Comparison of ENCODE assay signal across 11 cellular contexts in genomic region chr17:77474292-77474988, GRCh38.
DNase-seq lines count a peak whose midpoint lies in the region; ATAC-seq, FAIRE-seq and TF ChIP-seq lines count a peak whose summit lies in the region.
"Had no signal": no experiment of that assay in that cellular context is flagged by ENCODE, and none has a peak within 500 bp of the region (broad histone marks: within the 10 kb centered on the region; RNA-seq: fewer than 3 reads in every experiment).

No MANE protein-coding gene starts in this region.

- H4K8ac ChIP-seq in mesendoderm (ENCODE audit: low read depth, low read length), result no peak overlapping the region

- H3K27me3 ChIP-seq in HUES48 (ENCODE audit: control insufficient read depth, insufficient read depth, low read length) (no peaks in the 10 kb centered on the region), astrocyte (ENCODE audit: insufficient read depth, low read length) (no peaks in the 10 kb centered on the region), mesendoderm (ENCODE audit: insufficient read depth, low read length, poor library complexity) (no peaks in the 10 kb centered on the region)

- H3K4me2 ChIP-seq in astrocyte (ENCODE audit: low read length) (peak overlapping the region; percentile 82), mesendoderm (ENCODE audit: low read length) (no peak overlapping the region)

- peaks cover 97% of the 10 kb centered on the region for H4K20me1 ChIP-seq in astrocyte (ENCODE audit: insufficient read depth, low read length)

- H3K27ac ChIP-seq in HUES48 (ENCODE audit: low read depth, low read length) (peak overlapping the region; percentile 65), astrocyte (ENCODE audit: low read depth, low read length) (peak overlapping the region; percentile 75), mesendoderm (ENCODE audit: low read depth, low read length) (no peak overlapping the region)

- no peak overlapping the region for H2AK5ac ChIP-seq in mesendoderm (ENCODE audit: low read length)

- H3K4me3 ChIP-seq in AG10803 (ENCODE audit: low read length) (no peak overlapping the region), HUES48 (ENCODE audit: low read depth, low read length) (no peak overlapping the region), astrocyte (ENCODE audit: insufficient read depth, low read depth, low read length) (no peak overlapping the region), mesendoderm (ENCODE audit: low read length) (no peak overlapping the region)
- H3K4me3 ChIP-seq: skin epidermis had no signal

- H3K79me2 ChIP-seq in astrocyte (ENCODE audit: insufficient read depth, low read length), result peaks cover 88% of the 10 kb centered on the region
- peaks cover 68% of the 10 kb centered on the region for H3K79me2 ChIP-seq in mesendoderm (ENCODE audit: control insufficient read depth, insufficient read depth, low read length)

- no peak for ATAC-seq in HG02840 (IDR thresholded peaks at IDR 0.05; ENCODE audit: low FRiP score, unreplicated experiment)

- no peak overlapping the region for H3K27ac Mint-ChIP-seq in astrocyte (ENCODE audit: unreplicated experiment)

- no peak overlapping the region for H4K5ac ChIP-seq in mesendoderm (ENCODE audit: low read length)

- H3K27me3 Mint-ChIP-seq in astrocyte (ENCODE audit: low read depth, unreplicated experiment), result no peaks in the 10 kb centered on the region

- FAIRE-seq in astrocyte (lab: Jason Lieb, UNC), result no peak

- no peak overlapping the region for H3K23ac ChIP-seq in mesendoderm (ENCODE audit: low read length)

- H3K4me3 Mint-ChIP-seq in astrocyte (ENCODE audit: unreplicated experiment), result no peak overlapping the region

- H3K36me3 Mint-ChIP-seq in astrocyte (ENCODE audit: low read depth, unreplicated experiment), result peaks cover 7% of the 10 kb centered on the region

- WGBS in mesendoderm (ENCODE audit: extremely low coverage, insufficient coverage, low lambda C conversion rate), result no CpG with 5 or more reads among the region's 12 CpGs

- H3K9me3 ChIP-seq in HUES48 (ENCODE audit: control insufficient read depth, insufficient read depth, low read length) (no peaks in the 10 kb centered on the region), astrocyte (ENCODE audit: insufficient read depth, low read depth, low read length) (no peaks in the 10 kb centered on the region)

- H2BK15ac ChIP-seq in mesendoderm (replicated peaks; ENCODE audit: low read depth), result no peak overlapping the region

- peak; percentile 63 for DNase-seq in AG10803 (ENCODE audit: low read depth)
- DNase-seq in astrocyte (ENCODE audit: low read depth), result peak; percentile 36
- peak; percentile 26 for DNase-seq in mesendoderm
- no peak for DNase-seq in stimulated activated CD4-positive, alpha-beta T cell treated with anti-CD3 and anti-CD28 coated beads, Interleukin-15, amount 100 ng/mL, for 24 hours
- DNase-seq in SW480 (ENCODE audit: low spot score), result no peak
- no peak for DNase-seq in NCI-H2196 treated with DMSO at 0.1 percent for 48 hours (lab: John Stamatoyannopoulos, UW; ENCODE audit: unreplicated experiment)
- DNase-seq: activated gamma-delta T cell, OCI-M1 had no signal

- no peak overlapping the region for H3K4ac ChIP-seq in mesendoderm (ENCODE audit: low read depth, low read length)

- peak overlapping the region; percentile 26 for H3K56ac ChIP-seq in mesendoderm (ENCODE audit: low read length)

- peaks cover 77% of the 10 kb centered on the region for H3K4me1 Mint-ChIP-seq in astrocyte (ENCODE audit: low read depth, unreplicated experiment)

- H3K36me3 ChIP-seq in HUES48 (ENCODE audit: control insufficient read depth, insufficient read depth, low read length) (0 out of 2 replicates have a peak, but pooled peaks cover 5% of the 10 kb centered on the region), astrocyte (ENCODE audit: insufficient read depth, low read length) (no peaks in the 10 kb centered on the region), mesendoderm (ENCODE audit: control insufficient read depth, insufficient read depth, low read length) (no peaks in the 10 kb centered on the region)

- no peak for TF ChIP-seq CTCF in AG10803 (conservative IDR thresholded peaks at IDR 0.05; ENCODE audit: low read length)
- TF ChIP-seq CTCF in astrocyte (IDR thresholded peaks at IDR 0.05; ENCODE audit: insufficient read depth, low read depth, low read length), result no peak

- H3K9ac ChIP-seq in HUES48 (ENCODE audit: low read depth, low read length) (no peak overlapping the region), astrocyte (ENCODE audit: low read length) (peak overlapping the region; percentile 74), mesendoderm (ENCODE audit: low read length) (no peak overlapping the region)

- peak overlapping the region; percentile 16 for H2BK120ac ChIP-seq in mesendoderm (ENCODE audit: low read depth, low read length)

- H3K79me1 ChIP-seq in mesendoderm (ENCODE audit: low read length), result peaks cover 42% of the 10 kb centered on the region

- H2AFZ ChIP-seq in astrocyte (ENCODE audit: low read depth, low read length), result no peak overlapping the region

- peak overlapping the region; percentile 3 for H3K18ac ChIP-seq in mesendoderm (ENCODE audit: low read length)

- no peak overlapping the region for H2BK5ac ChIP-seq in mesendoderm (ENCODE audit: low read length)

- H3K4me1 ChIP-seq in HUES48 (ENCODE audit: control insufficient read depth, insufficient read depth, low read length) (peaks cover 71% of the 10 kb centered on the region), astrocyte (ENCODE audit: insufficient read depth, low read length) (peaks cover 89% of the 10 kb centered on the region), mesendoderm (ENCODE audit: control insufficient read depth, low read depth, low read length) (peaks cover 45% of the 10 kb centered on the region)

- H3K9me3 Mint-ChIP-seq in astrocyte (ENCODE audit: unreplicated experiment), result no peaks in the 10 kb centered on the region

Comparison
In these comparisons a context has a peak if more than half of its experiments do, and no peak if none do; other contexts are left out.
1. DNase-seq: peak in AG10803 (single experiment), astrocyte (single experiment) and mesendoderm (single experiment); none in stimulated activated CD4-positive, alpha-beta T cell treated with anti-CD3 and anti-CD28 coated beads, Interleukin-15, amount 100 ng/mL, for 24 hours (single experiment), SW480 (single experiment) and NCI-H2196 treated with DMSO at 0.1 percent for 48 hours (single experiment).